Comparison of ENCODE assay signal across 10 cellular contexts in the genomic region with DNA sequence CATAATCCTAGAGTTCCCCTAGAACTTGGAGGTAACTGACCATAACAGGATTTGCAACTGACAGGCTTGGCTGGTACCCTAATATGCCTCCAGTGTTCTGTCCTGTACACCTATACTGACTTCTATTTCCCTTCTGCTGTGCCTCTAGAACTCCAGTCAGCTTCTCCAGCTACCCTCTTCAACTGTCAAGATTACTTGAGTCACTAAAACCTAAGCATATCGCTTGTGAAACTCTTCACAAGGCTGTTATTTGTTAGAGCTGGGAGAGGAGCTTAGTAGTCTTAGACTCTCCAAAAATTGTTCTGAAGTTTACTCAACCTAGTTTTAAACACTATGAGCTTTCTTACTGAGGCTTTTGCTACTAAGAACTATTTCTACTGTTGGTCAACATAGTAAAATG.
"Had no signal": no experiment of that assay in that cellular context is flagged by ENCODE, and none has a peak within 500 bp of the region (broad histone marks: within the 10 kb centered on the region; RNA-seq: fewer than 3 reads in every experiment).

No MANE protein-coding gene starts in this region.

- H3K9ac ChIP-seq: GM23248, KMS-11 had no signal

- DNase-seq: GM23248, H9, HFFc6, KBM-7 had no signal

- FAIRE-seq: H1, H54, HepG2 had no signal

- H2AFZ ChIP-seq: GM23248 had no signal

- H3K4me2 ChIP-seq: KMS-11 had no signal

- ATAC-seq: HCT116, HepG2 had no signal

- H3K27ac ChIP-seq: GM23248, HL-60, KMS-11 had no signal

- H3K4me3 ChIP-seq: GM23248 had no signal
